3 cellular contexts compared by ENCODE assay signal in genomic region chr2:16210841-16211240, GRCh38.
"Had no signal": no experiment of that assay in that cellular context is flagged by ENCODE, and none has a peak within 500 bp of the region (broad histone marks: within the 10 kb centered on the region; RNA-seq: fewer than 3 reads in every experiment).

No MANE protein-coding gene starts in this region.

- H3K4me3 ChIP-seq: GM12878 had no signal

- DNase-seq: GDM1, GF-D8 had no signal
